8 cellular contexts compared by ENCODE assay signal in genomic region chr3:196969660-196970546, GRCh38. TPM values are rescaled to one million over a fixed set of nuclear protein-coding genes. Genes with fewer than 3 reads are reported as not detected.
A peak's percentile ranks its signal among the peaks of the same experiment; 100 is the strongest.
DNase-seq lines count a peak whose midpoint lies in the region; ATAC-seq and TF ChIP-seq lines count a peak whose summit lies in the region.

No MANE protein-coding gene starts in this region.

- H3K36me3 ChIP-seq in BLaER1 treated with 17β-estradiol and CSF1 and Interleukin-3, amounts not matched to agents 10 nM and 100 nM = peaks cover 0 to 13% (median 8%) of the 10 kb centered on the region in 11 experiments; a peak in 13 of 22 replicates
- H3K36me3 ChIP-seq in OCI-LY7 (ENCODE audit: insufficient read depth, low read length) = no peaks in the 10 kb centered on the region

- BruUV-seq in OCI-LY7 (replicated peaks; lab: Mats Ljungman, UMichigan) = no TSS peak

- CTCF ChIA-PET in OCI-LY7 (lab: Charles Lee; ENCODE audit: unreplicated experiment) = interaction anchor here (0.6 kb wide), 1 partner anchor 98 kb away, joined by 3 read pairs; no protein-coding TSS in a partner anchor

- H3K4me1 Mint-ChIP-seq in activated T-cell treated with anti-CD3 and anti-CD28 coated beads, Interleukin-2, amount 50 U/mL, for 72 hours (ENCODE audit: low read depth) = peaks cover 16% of the 10 kb centered on the region
- peaks cover 5% of the 10 kb centered on the region for H3K4me1 Mint-ChIP-seq in neural crest cell

- peak overlapping the region; percentile 70 to 77 for H3K4me3 Mint-ChIP-seq in activated T-cell treated with anti-CD3 and anti-CD28 coated beads, Interleukin-2, amount 50 U/mL, for 72 hours
- peak overlapping the region; percentile 89 for H3K4me3 Mint-ChIP-seq in neural crest cell

- DNase-seq in GM19240 (ENCODE audit: insufficient read length, low spot score) (peak; percentile 77), OCI-LY7 (ENCODE audit: low spot score) (peak; percentile 73), fibroblast of the aortic adventitia (ENCODE audit: low read depth) (peak; percentile 30), neural crest cell (ENCODE audit: low read depth, low spot score) (peak; percentile 68), superior temporal gyrus (ENCODE audit: extremely low spot score) (peak; percentile 49)
- DNase-seq in activated T-cell treated with anti-CD3 and anti-CD28 coated beads, Interleukin-2, amount 50 U/mL, for 72 hours = peak; percentile 77 to 88

- peaks cover 2 to 4% of the 10 kb centered on the region in 2 donors for H3K9me3 Mint-ChIP-seq in activated T-cell treated with anti-CD3 and anti-CD28 coated beads, Interleukin-2, amount 50 U/mL, for 72 hours
- no peaks in the 10 kb centered on the region for H3K9me3 Mint-ChIP-seq in neural crest cell

- H4K20me1 ChIP-seq in BLaER1 treated with 17β-estradiol and CSF1 and Interleukin-3, amounts not matched to agents 10 nM and 100 nM = peaks cover 0 to 14% (median 0%) of the 10 kb centered on the region in 11 experiments; a peak in 3 of 22 replicates
- H4K20me1 ChIP-seq in OCI-LY7 (ENCODE audit: insufficient read depth, low read length) = no peaks in the 10 kb centered on the region

- no peaks in the 10 kb centered on the region for H3K9me2 ChIP-seq in OCI-LY7 (ENCODE audit: insufficient read depth, low read length)

- peak overlapping the region; percentile 72 to 92 (median 85) for H3K4me3 ChIP-seq in BLaER1 treated with 17β-estradiol and CSF1 and Interleukin-3, amounts not matched to agents 10 nM and 100 nM
- H3K4me3 ChIP-seq in OCI-LY7 (ENCODE audit: low read depth, low read length, poor library complexity, severe bottlenecking) (peak overlapping the region; percentile 72), fibroblast of the aortic adventitia (ENCODE audit: low read depth, low read length) (peak overlapping the region; percentile 71)

- peaks cover 0 to 20% (median 16%) of the 10 kb centered on the region in 11 experiments; a peak in 16 of 22 replicates for H3K9me3 ChIP-seq in BLaER1 treated with 17β-estradiol and CSF1 and Interleukin-3, amounts not matched to agents 10 nM and 100 nM (replicated peaks in 1 of 11)
- no peaks in the 10 kb centered on the region for H3K9me3 ChIP-seq in OCI-LY7 (ENCODE audit: low read length)

- H3K27me3 ChIP-seq in BLaER1 treated with 17β-estradiol and CSF1 and Interleukin-3, amounts not matched to agents 10 nM and 100 nM = peaks cover 15 to 28% (median 18%) of the 10 kb centered on the region in 11 experiments

- intact Hi-C loops in OCI-LY7 (cut with micrococcal nuclease; ENCODE audit: unreplicated experiment) = loop anchor here (1.0 to 10.0 kb wide), 3 partner anchors 132 to 361 kb away; partner anchors contain the start of genes CEP19 and PIGX

- H3K27me3 Mint-ChIP-seq in activated T-cell treated with anti-CD3 and anti-CD28 coated beads, Interleukin-2, amount 50 U/mL, for 72 hours (ENCODE audit: low read depth) = peaks cover 24% of the 10 kb centered on the region
- peaks cover 45% of the 10 kb centered on the region for H3K27me3 Mint-ChIP-seq in neural crest cell (ENCODE audit: low read depth)

- H3K4me1 ChIP-seq in BLaER1 treated with 17β-estradiol and CSF1 and Interleukin-3, amounts not matched to agents 10 nM and 100 nM = peaks cover 20 to 25% (median 23%) of the 10 kb centered on the region in 10 experiments
- peaks cover 8% of the 10 kb centered on the region for H3K4me1 ChIP-seq in OCI-LY7 (ENCODE audit: insufficient read depth, low read length, poor library complexity, severe bottlenecking)

- POLR2A ChIA-PET in OCI-LY7 (lab: Charles Lee) = interaction anchor here (0.6 kb wide), 2 partner anchors 52 to 701 kb away, joined by 3 read pairs; no protein-coding TSS in a partner anchor

- peak; percentile 43 for ATAC-seq in HG03520 (IDR thresholded peaks at IDR 0.05; ENCODE audit: unreplicated experiment)
- peak; percentile 73 to 75 for ATAC-seq in activated T-cell treated with anti-CD3 and anti-CD28 coated beads, Interleukin-2, amount 50 U/mL, for 72 hours (replicated peaks in 1 of 2)

- H3K9ac ChIP-seq in BLaER1 treated with 17β-estradiol and CSF1 and Interleukin-3, amounts not matched to agents 10 nM and 100 nM = peak overlapping the region; percentile 82 to 91 (median 87)

- peak overlapping the region; percentile 89 to 100 (median 99) for H3K4me2 ChIP-seq in BLaER1 treated with 17β-estradiol and CSF1 and Interleukin-3, amounts not matched to agents 10 nM and 100 nM
- peak overlapping the region; percentile 100 for H3K4me2 ChIP-seq in OCI-LY7 (ENCODE audit: low read length)

- H3K36me3 Mint-ChIP-seq in activated T-cell treated with anti-CD3 and anti-CD28 coated beads, Interleukin-2, amount 50 U/mL, for 72 hours (ENCODE audit: insufficient read depth in 2 of 2) = peaks cover 5 to 17% of the 10 kb centered on the region in 2 donors
- H3K36me3 Mint-ChIP-seq in neural crest cell (ENCODE audit: low read depth) = peaks cover 2% of the 10 kb centered on the region

- H3K27ac ChIP-seq in BLaER1 treated with 17β-estradiol and CSF1 and Interleukin-3, amounts not matched to agents 10 nM and 100 nM = peak overlapping the region; percentile 53 to 93 (median 86); a peak in 21 of 22 replicates
- no peak overlapping the region for H3K27ac ChIP-seq in OCI-LY7 (ENCODE audit: low read depth, low read length, poor library complexity, severe bottlenecking)

- peak overlapping the region; percentile 83 for H2AFZ ChIP-seq in OCI-LY7 (ENCODE audit: low read length)

- no peaks in the 10 kb centered on the region for H3K79me2 ChIP-seq in OCI-LY7 (ENCODE audit: insufficient read depth, low read depth, low read length)

- TF ChIP-seq CTCF in OCI-LY7 (conservative IDR thresholded peaks at IDR 0.05; ENCODE audit: low read length) = peak; percentile 77
- peak; percentile 53 for TF ChIP-seq CTCF in fibroblast of the aortic adventitia (IDR thresholded peaks at IDR 0.05; ENCODE audit: insufficient read depth, low read length)
- TF ChIP-seq CTCF in neural crest cell (conservative IDR thresholded peaks at IDR 0.05) = peak; percentile 86

- peak overlapping the region; percentile 60 for H3K27ac Mint-ChIP-seq in activated T-cell treated with anti-CD3 and anti-CD28 coated beads, Interleukin-2, amount 50 U/mL, for 72 hours
- H3K27ac Mint-ChIP-seq in neural crest cell (ENCODE audit: unreplicated experiment) = no peak overlapping the region

RNA-seq across cellular contexts. Expression of gene PIGZ, which starts 1.3 kb away (rescaled TPM):
- total RNA-seq in OCI-LY7 (2014; rRNA removed; shearing (Covaris generic)) = not detected in 2 replicates
- total RNA-seq in OCI-LY7 (2022) (0.42 TPM in 1 of 2 replicates, not detected in the other), fibroblast of the aortic adventitia (ENCODE audit: low replicate concordance) (1.9 and 19.2 TPM in 2 replicates), neural crest cell (1.9 TPM in 2 replicates)
- total RNA-seq in activated T-cell treated with anti-CD3 and anti-CD28 coated beads, Interleukin-2, amount 50 U/mL, for 72 hours = 1 to 10 TPM; 1.1 to 1.7 TPM

RNA-seq across cellular contexts. Expression of gene NCBP2, which starts 27.6 kb away (rescaled TPM):
- 46.4 and 66.7 TPM in 2 replicates for total RNA-seq in OCI-LY7 (2014; rRNA removed; shearing (Covaris generic))
- 70.4 and 73.6 TPM in 2 replicates for total RNA-seq in OCI-LY7 (2022)
- 10 to 100 TPM; 71.4 to 84.3 TPM for total RNA-seq in activated T-cell treated with anti-CD3 and anti-CD28 coated beads, Interleukin-2, amount 50 U/mL, for 72 hours
- 48.8 and 49.5 TPM in 2 replicates for total RNA-seq in fibroblast of the aortic adventitia (ENCODE audit: low replicate concordance)
- 117 and 122 TPM in 2 replicates for total RNA-seq in neural crest cell

RNA-seq across cellular contexts. Expression of gene MELTF, which starts 59.7 kb away (rescaled TPM):
- 7.4 and 9.6 TPM in 2 replicates for total RNA-seq in OCI-LY7 (2014; rRNA removed; shearing (Covaris generic))
- 13.8 and 14.6 TPM in 2 replicates for total RNA-seq in OCI-LY7 (2022)
- total RNA-seq in activated T-cell treated with anti-CD3 and anti-CD28 coated beads, Interleukin-2, amount 50 U/mL, for 72 hours = 1 to 10 TPM; 2.9 to 4.9 TPM
- total RNA-seq in fibroblast of the aortic adventitia (ENCODE audit: low replicate concordance) = 5.6 and 20.8 TPM in 2 replicates
- total RNA-seq in neural crest cell = 3.9 and 4.1 TPM in 2 replicates

Comparison
In these comparisons a context has a peak if more than half of its experiments do, and no peak if none do; other contexts are left out.
1. DNase-seq: peak in every context shown above with its lines; median percentile 82 in activated T-cell treated with anti-CD3 and anti-CD28 coated beads, Interleukin-2, amount 50 U/mL, for 72 hours; 77 in GM19240; 73 in OCI-LY7; 68 in neural crest cell; 49 in superior temporal gyrus; 30 in fibroblast of the aortic adventitia.